In the genomic region with DNA sequence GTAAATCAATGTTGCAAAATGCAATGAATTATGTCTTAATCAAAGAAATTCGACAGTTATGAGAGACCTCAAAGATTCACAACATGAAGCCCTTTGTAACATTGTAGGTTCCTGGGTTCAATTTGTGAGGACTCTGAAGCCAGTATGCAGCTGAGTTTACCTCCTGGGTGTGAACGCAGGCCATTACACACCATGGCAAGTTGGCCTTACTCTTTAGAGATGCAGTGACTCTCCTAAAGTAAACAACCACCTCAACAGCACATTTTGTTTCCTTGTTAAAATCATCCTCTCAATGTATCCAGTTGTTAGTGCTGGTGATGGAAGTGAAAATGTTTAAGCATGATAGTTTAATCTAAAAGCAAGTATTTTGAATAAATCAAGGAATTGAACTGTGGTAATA, we compare ENCODE assay signal across 29 cellular contexts.
"Had no signal": no experiment of that assay in that cellular context is flagged by ENCODE, and none has a peak within 500 bp of the region (broad histone marks: within the 10 kb centered on the region; RNA-seq: fewer than 3 reads in every experiment).

No MANE protein-coding gene starts in this region.

- ATAC-seq: activated CD8-positive, alpha-beta memory T cell treated with anti-CD3 and anti-CD28 coated beads, Interleukin-2, amount 10 ng/mL, durations not matched to agents 7 days and 5 days; activated naive CD4-positive, alpha-beta T cell treated with anti-CD3 and anti-CD28 coated beads, Interleukin-2, amount 50 U/mL, for 72 hours; activated naive CD8-positive, alpha-beta T cell treated with anti-CD3 and anti-CD28 coated beads, Interleukin-2, amount 50 U/mL, for 24 hours; activated T-cell treated with anti-CD3 and anti-CD28 coated beads, Interleukin-2, amount 50 U/mL, for 4 hours; Panc1; Right ventricle myocardium inferior; SK-N-SH treated with all-trans-retinoic acid at 6 μM for 48 hours had no signal

- H3K9me3 ChIP-seq: SJCRH30 had no signal

- H3K27ac Mint-ChIP-seq: activated CD4-positive, alpha-beta T cell treated with anti-CD3 and anti-CD28 coated beads, Interleukin-2, amount 10 ng/mL, durations not matched to agents 24 days and 14 days; activated CD8-positive, alpha-beta memory T cell treated with anti-CD3 and anti-CD28 coated beads, Interleukin-2, amount 10 ng/mL, durations not matched to agents 7 days and 5 days; activated naive CD4-positive, alpha-beta T cell treated with anti-CD3 and anti-CD28 coated beads, Interleukin-2, amount 50 U/mL, for 72 hours; activated naive CD8-positive, alpha-beta T cell treated with anti-CD3 and anti-CD28 coated beads, Interleukin-2, amount 50 U/mL, for 24 hours; brain; T-helper 1 cell treated with Interleukin-12 subunit alpha and Interleukin-12 subunit beta and Interleukin-4 antibody, amounts not matched to agents 30 μg/mL and 1 μg/mL, for 36 hours had no signal

- H3K9me3 Mint-ChIP-seq: activated CD4-positive, alpha-beta T cell treated with anti-CD3 and anti-CD28 coated beads, Interleukin-2, amount 10 ng/mL, durations not matched to agents 24 days and 14 days; activated naive CD8-positive, alpha-beta T cell treated with anti-CD3 and anti-CD28 coated beads, Interleukin-2, amount 50 U/mL, for 24 hours; activated T-cell treated with anti-CD3 and anti-CD28 coated beads, Interleukin-2, amount 50 U/mL, for 4 hours; central memory CD8-positive, alpha-beta T cell; T-helper 1 cell treated with Interleukin-12 subunit alpha and Interleukin-12 subunit beta and Interleukin-4 antibody, amounts not matched to agents 30 μg/mL and 1 μg/mL, for 36 hours had no signal

- H3K36me3 Mint-ChIP-seq: activated CD8-positive, alpha-beta memory T cell treated with anti-CD3 and anti-CD28 coated beads, Interleukin-2, amount 10 ng/mL, durations not matched to agents 7 days and 5 days; activated naive CD4-positive, alpha-beta T cell treated with anti-CD3 and anti-CD28 coated beads, Interleukin-2, amount 50 U/mL, for 72 hours had no signal

- DNase-seq: activated CD4-positive, alpha-beta T cell treated with anti-CD3 and anti-CD28 coated beads for 1 hour; activated CD4-positive, alpha-beta T cell treated with anti-CD3 and anti-CD28 coated beads, Interleukin-2, amount 10 ng/mL, durations not matched to agents 24 days and 14 days; activated CD4-positive, alpha-beta T cell treated with anti-CD3 and anti-CD28 coated beads, Interleukin-2, amount 50 U/mL, for 48 hours; activated CD8-positive, alpha-beta memory T cell treated with anti-CD3 and anti-CD28 coated beads, Interleukin-2, amount 10 ng/mL, durations not matched to agents 7 days and 5 days; activated effector memory CD4-positive, alpha-beta T cell treated with anti-CD3 and anti-CD28 coated beads, Interleukin-2, amount 50 U/mL, for 16 hours; activated naive CD4-positive, alpha-beta T cell treated with Interleukin-2 at 50 U/mL for 16 hours; activated naive CD8-positive, alpha-beta T cell treated with anti-CD3 and anti-CD28 coated beads, Interleukin-2, amount 50 U/mL, for 24 hours; activated T-cell treated with anti-CD3 and anti-CD28 coated beads, Interleukin-2, amount 50 U/mL, for 4 hours; amniotic stem cell; cortex of kidney; NCI-H1048; NCI-H1417; NCI-H1930; NCI-H2107; NCI-H2171 treated with DMSO at 0.1 percent for 48 hours; NCI-H226; NCI-H526; NCI-H82; RPMI8226; SJCRH30; SW 1271 had no signal

- FAIRE-seq: astrocyte had no signal

- H3K4me3 Mint-ChIP-seq: activated CD4-positive, alpha-beta T cell treated with anti-CD3 and anti-CD28 coated beads, Interleukin-2, amount 10 ng/mL, durations not matched to agents 24 days and 14 days; activated CD8-positive, alpha-beta memory T cell treated with anti-CD3 and anti-CD28 coated beads, Interleukin-2, amount 10 ng/mL, durations not matched to agents 7 days and 5 days; activated naive CD8-positive, alpha-beta T cell treated with anti-CD3 and anti-CD28 coated beads, Interleukin-2, amount 50 U/mL, for 24 hours; activated T-cell treated with anti-CD3 and anti-CD28 coated beads, Interleukin-2, amount 50 U/mL, for 4 hours; brain; central memory CD8-positive, alpha-beta T cell; T-helper 1 cell treated with Interleukin-12 subunit alpha and Interleukin-12 subunit beta and Interleukin-4 antibody, amounts not matched to agents 30 μg/mL and 1 μg/mL, for 36 hours had no signal

- H3K27me3 Mint-ChIP-seq: activated CD4-positive, alpha-beta T cell treated with anti-CD3 and anti-CD28 coated beads, Interleukin-2, amount 10 ng/mL, durations not matched to agents 24 days and 14 days; activated CD8-positive, alpha-beta memory T cell treated with anti-CD3 and anti-CD28 coated beads, Interleukin-2, amount 10 ng/mL, durations not matched to agents 7 days and 5 days; activated naive CD8-positive, alpha-beta T cell treated with anti-CD3 and anti-CD28 coated beads, Interleukin-2, amount 50 U/mL, for 24 hours; brain; central memory CD8-positive, alpha-beta T cell had no signal

- H3K4me1 Mint-ChIP-seq: activated CD4-positive, alpha-beta T cell treated with anti-CD3 and anti-CD28 coated beads, Interleukin-2, amount 10 ng/mL, durations not matched to agents 24 days and 14 days; activated CD8-positive, alpha-beta memory T cell treated with anti-CD3 and anti-CD28 coated beads, Interleukin-2, amount 10 ng/mL, durations not matched to agents 7 days and 5 days had no signal

- H3K27me3 ChIP-seq: SJCRH30 had no signal

- H3K4me3 ChIP-seq: SJCRH30 had no signal

- H3K27ac ChIP-seq: SJCRH30 had no signal
